ENCODE assay signal across 2 cellular contexts in the genomic region with DNA sequence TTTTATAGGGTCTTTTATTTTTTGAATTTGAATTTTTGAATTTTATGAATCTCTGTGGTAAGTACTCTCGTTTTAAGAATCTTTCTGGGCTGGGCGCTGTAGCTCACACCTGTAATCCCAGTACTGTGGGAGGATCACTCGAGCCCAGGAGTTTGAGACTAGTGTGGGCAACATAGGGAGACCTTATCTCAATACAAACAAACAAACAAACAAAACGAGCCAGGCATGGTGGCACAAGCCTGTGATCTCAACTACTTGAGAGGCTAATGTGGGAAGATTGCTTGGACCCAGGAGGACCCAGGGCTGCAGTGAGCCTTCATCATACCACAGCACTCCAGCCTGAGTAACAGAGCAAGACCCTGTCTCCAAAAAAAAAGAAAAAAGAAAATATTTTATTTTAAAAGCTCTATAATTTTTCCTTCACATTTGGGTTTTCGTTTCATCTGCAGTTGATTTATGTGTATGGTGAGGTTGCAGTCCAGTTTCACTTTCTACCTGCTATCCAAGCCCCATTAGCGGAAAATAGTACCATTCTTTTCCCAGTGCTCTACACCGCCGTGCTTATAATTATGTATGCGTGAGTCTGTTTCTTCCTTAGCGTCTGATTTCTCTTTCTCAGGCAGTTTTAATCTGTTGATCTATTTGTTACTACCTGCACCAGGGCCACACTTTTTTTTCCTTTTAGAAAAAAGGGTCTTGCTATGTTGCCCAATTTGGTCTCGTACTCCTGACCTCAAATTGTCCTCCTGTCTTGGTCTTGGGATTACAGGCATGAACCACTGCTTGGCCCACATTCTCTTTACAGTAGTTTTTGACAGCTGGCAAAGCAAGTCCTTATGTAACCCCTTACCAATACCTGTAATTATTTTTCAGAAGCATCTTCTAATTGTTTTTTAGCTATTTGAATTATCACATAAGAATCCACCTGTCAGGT.
A peak's percentile ranks its signal among the peaks of the same experiment; 100 is the strongest.
TF ChIP-seq lines count a peak whose summit lies in the region.

No MANE protein-coding gene starts in this region.

TF ChIP-seq in GM23338, 12 proteins besides CTCF, POLR2A, EP300 and RAD21 (continues in another document):
- no peak for TF ChIP-seq STAT1 (IDR thresholded peaks at IDR 0.05; ENCODE audit: unreplicated experiment)
- no peak for TF ChIP-seq EZH2phosphoT487 (IDR thresholded peaks at IDR 0.05; ENCODE audit: unreplicated experiment)
- TF ChIP-seq, protein P1, sequence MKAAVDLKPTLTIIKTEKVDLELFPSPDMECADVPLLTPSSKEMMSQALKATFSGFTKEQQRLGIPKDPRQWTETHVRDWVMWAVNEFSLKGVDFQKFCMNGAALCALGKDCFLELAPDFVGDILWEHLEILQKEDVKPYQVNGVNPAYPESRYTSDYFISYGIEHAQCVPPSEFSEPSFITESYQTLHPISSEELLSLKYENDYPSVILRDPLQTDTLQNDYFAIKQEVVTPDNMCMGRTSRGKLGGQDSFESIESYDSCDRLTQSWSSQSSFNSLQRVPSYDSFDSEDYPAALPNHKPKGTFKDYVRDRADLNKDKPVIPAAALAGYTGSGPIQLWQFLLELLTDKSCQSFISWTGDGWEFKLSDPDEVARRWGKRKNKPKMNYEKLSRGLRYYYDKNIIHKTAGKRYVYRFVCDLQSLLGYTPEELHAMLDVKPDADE (IDR thresholded peaks at IDR 0.05): no peak
- TF ChIP-seq CREB1 (CRISPR knock-in tag; IDR thresholded peaks at IDR 0.05; ENCODE audit: low read depth): no peak
- no peak for TF ChIP-seq NANOG (IDR thresholded peaks at IDR 0.05; ENCODE audit: borderline replicate concordance)
- no peak for TF ChIP-seq ZNF114 (CRISPR knock-in tag; IDR thresholded peaks at IDR 0.05)
- no peak for TF ChIP-seq REST (IDR thresholded peaks at IDR 0.05; ENCODE audit: unreplicated experiment)

TF ChIP-seq in K562, 482 proteins besides CTCF, POLR2A, EP300 and RAD21:
- peak; percentile 90 for TF ChIP-seq ZBTB33 (CRISPR knock-in tag; IDR thresholded peaks at IDR 0.05)
- TF ChIP-seq MEIS2 (IDR thresholded peaks at IDR 0.05; ENCODE audit: partially characterized antibody): peak; percentile 5
- no peak for TF ChIP-seq ZNF444 (CRISPR knock-in tag; IDR thresholded peaks at IDR 0.05)
- TF ChIP-seq E2F6 (IDR thresholded peaks at IDR 0.05; ENCODE audit: borderline replicate concordance in 1 of 2, extremely low read depth in 1 of 2, insufficient read depth in 1 of 2, insufficient read length in 1 of 2, low read depth in 1 of 2, low read length in 1 of 2, poor library complexity in 1 of 2, severe bottlenecking in 1 of 2): no peak
- peak; percentile 54 for TF ChIP-seq ZNF121 (CRISPR knock-in tag; conservative IDR thresholded peaks at IDR 0.05)
